Comparison of ENCODE assay signal across 16 cellular contexts in genomic region chr2:99079226-99079625, GRCh38.
"Had no signal": no experiment of that assay in that cellular context is flagged by ENCODE, and none has a peak within 500 bp of the region (broad histone marks: within the 10 kb centered on the region; RNA-seq: fewer than 3 reads in every experiment).

No MANE protein-coding gene starts in this region.

- H3K9me3 Mint-ChIP-seq: activated naive CD4-positive, alpha-beta T cell treated with anti-CD3 and anti-CD28 coated beads, Interleukin-2, amount 10 ng/mL, durations not matched to agents 7 days and 5 days; activated T-helper 2 cell treated with anti-CD3 and anti-CD28 coated beads, Interferon-gamma antibody, Interleukin-2, Interleukin-4, amounts not matched to agents 10 μg/mL and 5 μg/mL and 100 μg/mL, durations not matched to agents 14 hours and 24 hours and 36 hours; central memory CD8-positive, alpha-beta T cell; endodermal cell; neural progenitor cell; T-helper 2 cell treated with Interferon-gamma antibody and Interleukin-4, amounts not matched to agents 5 μg/mL and 100 μg/mL, for 36 hours had no signal

- H3K4me1 Mint-ChIP-seq: activated naive CD4-positive, alpha-beta T cell treated with anti-CD3 and anti-CD28 coated beads, Interleukin-2, amount 10 ng/mL, durations not matched to agents 7 days and 5 days; central memory CD8-positive, alpha-beta T cell; neural progenitor cell had no signal

- H3K4me3 Mint-ChIP-seq: activated naive CD4-positive, alpha-beta T cell treated with anti-CD3 and anti-CD28 coated beads, Interleukin-2, amount 10 ng/mL, durations not matched to agents 7 days and 5 days; central memory CD8-positive, alpha-beta T cell; endodermal cell; neural progenitor cell; T-helper 2 cell treated with Interferon-gamma antibody and Interleukin-4, amounts not matched to agents 5 μg/mL and 100 μg/mL, for 36 hours had no signal

- ATAC-seq: esophagus mucosa, heart right ventricle had no signal

- H3K27ac Mint-ChIP-seq: activated naive CD4-positive, alpha-beta T cell treated with anti-CD3 and anti-CD28 coated beads, Interleukin-2, amount 10 ng/mL, durations not matched to agents 7 days and 5 days; activated T-helper 2 cell treated with anti-CD3 and anti-CD28 coated beads, Interferon-gamma antibody, Interleukin-2, Interleukin-4, amounts not matched to agents 10 μg/mL and 5 μg/mL and 100 μg/mL, durations not matched to agents 14 hours and 24 hours and 36 hours; endodermal cell; neural progenitor cell; T-helper 2 cell treated with Interferon-gamma antibody and Interleukin-4, amounts not matched to agents 5 μg/mL and 100 μg/mL, for 36 hours had no signal

- H3K36me3 Mint-ChIP-seq: activated naive CD4-positive, alpha-beta T cell treated with anti-CD3 and anti-CD28 coated beads, Interleukin-2, amount 10 ng/mL, durations not matched to agents 7 days and 5 days; neural progenitor cell had no signal

- H3K27ac ChIP-seq: heart right ventricle, neural progenitor cell, parathyroid adenoma, skin epidermis, tibial artery, vagina had no signal

- DNase-seq: activated naive CD4-positive, alpha-beta T cell treated with anti-CD3 and anti-CD28 coated beads, Interleukin-2, amount 10 ng/mL, durations not matched to agents 7 days and 5 days; endodermal cell; foreskin melanocyte; heart right ventricle; kidney; retina; stimulated activated CD4-positive, alpha-beta T cell treated with anti-CD3 and anti-CD28 coated beads, Interleukin-4, amount 100 ng/mL, for 4 hours; tibial artery had no signal

- H3K27me3 ChIP-seq: neural progenitor cell, vagina had no signal

- H3K4me1 ChIP-seq: heart right ventricle, parathyroid adenoma, tibial artery, vagina had no signal

- H3K9me3 ChIP-seq: heart right ventricle, tibial artery, vagina had no signal

- H3K4me3 ChIP-seq: heart right ventricle, neural progenitor cell, skin epidermis, tibial artery, vagina had no signal

- H3K36me3 ChIP-seq: heart right ventricle, neural progenitor cell, tibial artery, vagina had no signal
